In genomic region chr7:128876127-128876526, GRCh38 we compare ENCODE assay signal across 22 cellular contexts. TPM values are rescaled to one million over a fixed set of nuclear protein-coding genes. Genes with fewer than 3 reads are reported as not detected.
DNase-seq lines count a peak whose midpoint lies in the region; ATAC-seq, FAIRE-seq and TF ChIP-seq lines count a peak whose summit lies in the region.
"Had no signal": no experiment of that assay in that cellular context is flagged by ENCODE, and none has a peak within 500 bp of the region (broad histone marks: within the 10 kb centered on the region; RNA-seq: fewer than 3 reads in every experiment).

No MANE protein-coding gene starts in this region.

- no peak overlapping the region for H3K4me2 ChIP-seq in H1 (ENCODE audit: insufficient read depth in 1 of 2, low read depth in 2 of 2, low read length in 2 of 2)

- no peak overlapping the region for H4K5ac ChIP-seq in H1 (ENCODE audit: insufficient read length, low read depth, low read length)

- no peaks in the 10 kb centered on the region for H4K20me1 ChIP-seq in H1 (replicated peaks in 1 of 2; ENCODE audit: control insufficient read depth in 1 of 2, insufficient read depth in 2 of 2, low read length in 2 of 2)

- no peak overlapping the region for H2BK120ac ChIP-seq in H1 (replicated peaks; ENCODE audit: low read depth, low read length)

- H3K14ac ChIP-seq in H1 (ENCODE audit: insufficient read length): no peak overlapping the region

- H3K27me3 Mint-ChIP-seq in WTC11 (ENCODE audit: low read depth): peaks cover 13% of the 10 kb centered on the region
- H3K27me3 Mint-ChIP-seq: IgD-negative memory B cell had no signal

- no peak overlapping the region for H4K8ac ChIP-seq in H1 (ENCODE audit: extremely low read depth, insufficient read depth, low read length)

- no peak for TF ChIP-seq RAD21 in H1 (IDR thresholded peaks at IDR 0.05 in 1 of 2, conservative IDR thresholded peaks at IDR 0.05 in 1 of 2; ENCODE audit: low read depth in 2 of 2, low read length in 2 of 2)

- no peak for TF ChIP-seq POLR2A in H1 (IDR thresholded peaks at IDR 0.05; ENCODE audit: control extremely low read depth in 1 of 2, low read depth in 2 of 2, low read length in 2 of 2)

- WGBS in H1 (ENCODE audit: extremely low coverage in 1 of 2, insufficient coverage in 1 of 2, insufficient read length in 1 of 2, insufficient replicate concordance in 2 of 2, low coverage in 1 of 2, low lambda C conversion rate in 2 of 2, missing lambda C conversion rate in 1 of 2), 2 experiments: 79% methylated on average over 3 of the region's 3 CpGs; no CpG with 5 or more reads in 1 of the 2 experiments
- WGBS in small intestine, 3 donors: 11 to 59% (median 31%) methylated on average over 3 of the region's 3 CpGs

- no peaks in the 10 kb centered on the region for H3K79me2 ChIP-seq in H1 (ENCODE audit: control insufficient read depth in 1 of 2, insufficient read depth in 2 of 2, low read length in 2 of 2)

- H3K56ac ChIP-seq in H1 (replicated peaks; ENCODE audit: insufficient read length, low read depth, low read length): no peak overlapping the region

- FAIRE-seq in H1 (lab: Jason Lieb, UNC): no peak
- no peak for FAIRE-seq in small intestine (lab: Jason Lieb, UNC)
- FAIRE-seq: A204.1, D721Med, GM19239, RCC 7860 had no signal

- H3K4me1 ChIP-seq in H1 (replicated peaks in 1 of 4; ENCODE audit: control insufficient read depth in 3 of 4, insufficient read depth in 4 of 4, low read length in 3 of 4): peaks cover 0 to 7% (median 5%) of the 10 kb centered on the region in 4 experiments; a peak in 3 of 7 replicates
- peaks cover 13% of the 10 kb centered on the region for H3K4me1 ChIP-seq in mucosa of descending colon (ENCODE audit: low read depth)
- peaks cover 0 to 2% of the 10 kb centered on the region in 2 donors for H3K4me1 ChIP-seq in small intestine (ENCODE audit: control insufficient read depth in 2 of 2, insufficient read depth in 1 of 2, low read depth in 1 of 2, low read length in 1 of 2)
- no peaks in the 10 kb centered on the region for H3K4me1 ChIP-seq in ascending aorta

- H2AK5ac ChIP-seq in H1 (ENCODE audit: low read depth, low read length): no peak overlapping the region

- H3K27me3 ChIP-seq in H1 (replicated peaks in 1 of 4; ENCODE audit: control insufficient read depth in 3 of 4, extremely low read depth in 1 of 4, insufficient read depth in 3 of 4, low read length in 3 of 4): peaks cover 0 to 7% (median 5%) of the 10 kb centered on the region in 4 experiments; a peak in 4 of 7 replicates
- no peaks in the 10 kb centered on the region for H3K27me3 ChIP-seq in small intestine (ENCODE audit: control insufficient read depth in 2 of 2, insufficient read depth in 2 of 2, low read length in 2 of 2)
- H3K27me3 ChIP-seq in ascending aorta: no peaks in the 10 kb centered on the region

- ATAC-seq in WTC11: no peak
- ATAC-seq in mucosa of descending colon: peak; percentile 61
- no peak for ATAC-seq in GM19467 (IDR thresholded peaks at IDR 0.05; ENCODE audit: unreplicated experiment)

- H2AFZ ChIP-seq in H1 (ENCODE audit: low read length): no peak overlapping the region

- no peaks in the 10 kb centered on the region for H3K4me1 Mint-ChIP-seq in WTC11
- H3K4me1 Mint-ChIP-seq: CD14-positive monocyte had no signal

- POLR2A ChIA-PET in WTC11 (lab: Charles Lee) (no interaction called here), H1 (lab: Charles Lee; ENCODE audit: partially characterized antibody) (interaction anchor here (1.0 to 1.2 kb wide), 2 partner anchors 26 to 83 kb away, joined by 3 to 4 read pairs; no protein-coding TSS in a partner anchor)

- no peaks in the 10 kb centered on the region; the same call in 1 of the 2 replicates for H3K79me1 ChIP-seq in H1 (ENCODE audit: low read depth, low read length)

- no peak for DNase-seq in WTC11 (ENCODE audit: low spot score)
- DNase-seq in H1 (ENCODE audit: low read depth in 1 of 2, low spot score in 2 of 2): no peak
- DNase-seq in mucosa of descending colon: peak; percentile 38 to 60 (median 45)
- peak; percentile 83 for DNase-seq in small intestine
- no peak for DNase-seq in ascending aorta (ENCODE audit: low spot score in 2 of 2)
- DNase-seq in C1 segment of cervical spinal cord (lab: John Stamatoyannopoulos, UW): no peak
- no peak for DNase-seq in globus pallidus (ENCODE audit: low spot score)
- DNase-seq: EL, GF-D8, Kasumi-1, NCI-H187, NCI-H446, NCI-H526 treated with DMSO at 0.1 percent for 48 hours, OCI-M1 had no signal

- H3K4me3 ChIP-seq in H1 (ENCODE audit: extremely low read depth in 1 of 4, insufficient read depth in 2 of 4, low read depth in 3 of 4, low read length in 4 of 4): no peak overlapping the region
- H3K4me3 ChIP-seq in mucosa of descending colon: no peak overlapping the region
- no peak overlapping the region for H3K4me3 ChIP-seq in small intestine (ENCODE audit: low read depth in 1 of 2, low read length in 2 of 2)
- no peak overlapping the region for H3K4me3 ChIP-seq in ascending aorta

- no peak overlapping the region for H3K18ac ChIP-seq in H1 (ENCODE audit: extremely low read depth, low read length)

- no peak overlapping the region for H3K9ac ChIP-seq in H1 (replicated peaks in 1 of 4; ENCODE audit: extremely low read depth in 1 of 4, low read depth in 3 of 4, low read length in 3 of 4)

- CTCF ChIA-PET in WTC11 (lab: Charles Lee) (interaction anchor here (0.7 to 1.8 kb wide), 2 partner anchors 16 to 92 kb away, joined by 3 to 6 read pairs; no protein-coding TSS in a partner anchor), H1 (lab: Charles Lee; ENCODE audit: partially characterized antibody) (interaction anchor here (2.5 to 7.2 kb wide), 2 partner anchors 10 to 14 kb away, joined by 12 to 68 read pairs; partner anchors contain the start of gene ATP6V1F)

- no peaks in the 10 kb centered on the region for H3K36me3 Mint-ChIP-seq in WTC11
- H3K36me3 Mint-ChIP-seq: CD14-positive monocyte had no signal

- H2BK15ac ChIP-seq in H1 (ENCODE audit: low read length): 0 out of 2 replicates have a peak overlapping the region, but pooled peaks have one; percentile 72

- peaks cover 2% of the 10 kb centered on the region; the same call in 1 of the 2 replicates for H3K23me2 ChIP-seq in H1 (ENCODE audit: low read depth, low read length)

- no peak overlapping the region for H3K23ac ChIP-seq in H1 (ENCODE audit: insufficient read length)

- no peaks in the 10 kb centered on the region for H3K9me3 Mint-ChIP-seq in WTC11
- H3K9me3 Mint-ChIP-seq: CD14-positive monocyte, IgD-negative memory B cell had no signal

- intact Hi-C loops in mucosa of descending colon (cut with DNase I, micrococcal nuclease) (no loop called here), ascending aorta (cut with DNase I) (no loop called here)

- H3K4ac ChIP-seq in H1 (replicated peaks; ENCODE audit: insufficient read length, low read depth, low read length): no peak overlapping the region

- 0 out of 2 replicates have a peak overlapping the region, but pooled peaks have one; percentile 8 for H2BK5ac ChIP-seq in H1 (ENCODE audit: low read depth, low read length)

- no peak for TF ChIP-seq CTCF in WTC11 (IDR thresholded peaks at IDR 0.05)
- no peak for TF ChIP-seq CTCF in H1 (IDR thresholded peaks at IDR 0.05; ENCODE audit: control extremely low read depth in 1 of 3, insufficient read depth in 1 of 3, low read depth in 1 of 3, low read length in 3 of 3)
- no peak for TF ChIP-seq CTCF in mucosa of descending colon (IDR thresholded peaks at IDR 0.05)
- no peak for TF ChIP-seq CTCF in ascending aorta (IDR thresholded peaks at IDR 0.05)

- H3K27ac ChIP-seq in H1 (ENCODE audit: low read depth, low read length) (no peak overlapping the region), small intestine (ENCODE audit: low read depth in 1 of 2, low read length in 1 of 2) (peak overlapping the region in 1 of 2 donors; percentile 49), ascending aorta (no peak overlapping the region)

- H4K91ac ChIP-seq in H1 (replicated peaks; ENCODE audit: insufficient read length, low read length): no peak overlapping the region

- TF ChIP-seq EP300 in H1 (IDR thresholded peaks at IDR 0.05; ENCODE audit: borderline replicate concordance in 1 of 2, low read depth in 2 of 2, low read length in 2 of 2): no peak

- H3K9me3 ChIP-seq in H1 (ENCODE audit: insufficient read depth in 2 of 2, low read depth in 1 of 2, low read length in 1 of 2) (no peaks in the 10 kb centered on the region), mucosa of descending colon (no peaks in the 10 kb centered on the region), small intestine (ENCODE audit: control insufficient read depth, low read depth) (no peaks in the 10 kb centered on the region), ascending aorta (no peaks in the 10 kb centered on the region)

- 0 out of 2 replicates have a peak overlapping the region, but pooled peaks have one; percentile 25 for H3K27ac Mint-ChIP-seq in WTC11
- H3K27ac Mint-ChIP-seq: CD14-positive monocyte, IgD-negative memory B cell had no signal

- H3K36me3 ChIP-seq in H1 (ENCODE audit: control insufficient read depth in 2 of 4, insufficient read depth in 4 of 4, low read length in 3 of 4) (no peaks in the 10 kb centered on the region), mucosa of descending colon (ENCODE audit: low read depth) (no peaks in the 10 kb centered on the region), small intestine (ENCODE audit: control insufficient read depth in 2 of 2, insufficient read depth in 2 of 2, low read length in 2 of 2) (no peaks in the 10 kb centered on the region), ascending aorta (no peaks in the 10 kb centered on the region)

- no peak overlapping the region for H2BK12ac ChIP-seq in H1 (ENCODE audit: low read depth, low read length)

- no peak overlapping the region for H3K4me3 Mint-ChIP-seq in WTC11
- H3K4me3 Mint-ChIP-seq: CD14-positive monocyte, IgD-negative memory B cell had no signal

- H2BK20ac ChIP-seq in H1 (ENCODE audit: low read length): no peak overlapping the region

RNA-seq across cellular contexts. Expression of gene ATP6V1F, which starts 13.5 kb away (rescaled TPM):
- total RNA-seq in WTC11 (2021) (117 to 121 TPM (median 120 TPM) in 3 replicates), mucosa of descending colon (10 to 100 TPM; 55.6 to 85.5 (median 82.4) TPM), ascending aorta (142 TPM)
- 104 TPM in 2 replicates for total RNA-seq in H1 (2021; fragmentation: NEBNext Ultra II Directional; extraction: Animal tissue kit (Norgen Biotek cat#: 25700))
- polyA plus RNA-seq in H1 (2011; rRNA removed) (318 and 344 TPM in 2 replicates), small intestine (100 to 1,000 TPM; 145 to 239 (median 162) TPM)
- 227 TPM for polyA plus RNA-seq in H1 (2011; cell fraction: cytosol; rRNA removed)
- 147 TPM for polyA plus RNA-seq in H1 (2011; cell fraction: nucleus; rRNA removed)
- polyA plus RNA-seq in H1 (2012, experiment 1 of 2): 165 to 195 TPM (median 180 TPM) in 4 replicates
- 412 TPM for polyA plus RNA-seq in H1 (2012, experiment 2 of 2)
- 164 TPM for polyA plus RNA-seq in H1 (2013, experiment 1 of 2)
- polyA plus RNA-seq in H1 (2013, experiment 2 of 2): 168 TPM
- polyA minus RNA-seq in H1 (2011; rRNA and poly(A)+ RNA removed): 36.9 and 39.0 TPM in 2 replicates
- polyA minus RNA-seq in H1 (2011; cell fraction: cytosol; rRNA and poly(A)+ RNA removed): 25.6 TPM
- 35.3 TPM for polyA minus RNA-seq in H1 (2011; cell fraction: nucleus; rRNA and poly(A)+ RNA removed)

RNA-seq across cellular contexts. Expression of gene KCP, which starts 34.4 kb away (rescaled TPM):
- 2.5 to 2.9 TPM (median 2.7 TPM) in 3 replicates for total RNA-seq in WTC11 (2021)
- total RNA-seq in H1 (2021; fragmentation: NEBNext Ultra II Directional; extraction: Animal tissue kit (Norgen Biotek cat#: 25700)): 1.8 and 2.0 TPM in 2 replicates
- 1.3 and 2.1 TPM in 2 replicates for polyA plus RNA-seq in H1 (2011; rRNA removed)
- polyA plus RNA-seq in H1 (2011; cell fraction: cytosol; rRNA removed): 1.6 TPM
- polyA plus RNA-seq in H1 (2011; cell fraction: nucleus; rRNA removed): 8.1 TPM
- 1.1 to 2.3 TPM (median 1.6 TPM) in 4 replicates for polyA plus RNA-seq in H1 (2012, experiment 1 of 2)
- polyA plus RNA-seq in H1 (2012, experiment 2 of 2): 0.51 TPM
- polyA plus RNA-seq in H1 (2013, experiment 1 of 2): 1.8 TPM
- 1.5 TPM for polyA plus RNA-seq in H1 (2013, experiment 2 of 2)
- polyA minus RNA-seq in H1 (2011; rRNA and poly(A)+ RNA removed): 1.1 and 1.4 TPM in 2 replicates
- polyA minus RNA-seq in H1 (2011; cell fraction: cytosol; rRNA and poly(A)+ RNA removed): 0.59 TPM
- 4.3 TPM for polyA minus RNA-seq in H1 (2011; cell fraction: nucleus; rRNA and poly(A)+ RNA removed)
- total RNA-seq in mucosa of descending colon: 1 to 10 TPM in 2 of 3 donors, under 1 TPM in 1; 0.47 to 1.7 (median 1.4) TPM
- 1 to 10 TPM in 2 of 3 donors, under 1 TPM in 1; 0.52 to 5.1 (median 2.7) TPM for polyA plus RNA-seq in small intestine
- total RNA-seq in ascending aorta: 1.2 TPM
- total RNA-seq: H4 had no signal

RNA-seq across cellular contexts. Expression of gene FLNC, which starts 45.9 kb away (rescaled TPM):
- total RNA-seq in WTC11 (2021) (6.3 to 8.0 TPM (median 6.8 TPM) in 3 replicates), mucosa of descending colon (100 to 1,000 TPM in 1 of 3 donors, 10 to 100 TPM in 1, 1 to 10 TPM in 1; 6.9 to 267 (median 15.0) TPM), ascending aorta (117 TPM)
- 10.7 and 12.0 TPM in 2 replicates for total RNA-seq in H1 (2021; fragmentation: NEBNext Ultra II Directional; extraction: Animal tissue kit (Norgen Biotek cat#: 25700))
- polyA plus RNA-seq in H1 (2011; rRNA removed) (1.9 and 3.3 TPM in 2 replicates), small intestine (10 to 100 TPM in 2 of 3 donors, 1 to 10 TPM in 1; 8.1 to 13.0 (median 10.1) TPM)
- polyA plus RNA-seq in H1 (2011; cell fraction: cytosol; rRNA removed): 2.3 TPM
- polyA plus RNA-seq in H1 (2011; cell fraction: nucleus; rRNA removed): 9.5 TPM
- 5.2 to 7.9 TPM (median 6.6 TPM) in 4 replicates for polyA plus RNA-seq in H1 (2012, experiment 1 of 2)
- polyA plus RNA-seq in H1 (2012, experiment 2 of 2): 5.2 TPM
- polyA plus RNA-seq in H1 (2013, experiment 1 of 2): 8.3 TPM
- polyA plus RNA-seq in H1 (2013, experiment 2 of 2): 7.8 TPM
- 4.5 and 5.1 TPM in 2 replicates for polyA minus RNA-seq in H1 (2011; rRNA and poly(A)+ RNA removed)
- polyA minus RNA-seq in H1 (2011; cell fraction: cytosol; rRNA and poly(A)+ RNA removed): 7.1 TPM
- 5.7 TPM for polyA minus RNA-seq in H1 (2011; cell fraction: nucleus; rRNA and poly(A)+ RNA removed)
- polyA plus RNA-seq: CD14-positive monocyte, IgD-negative memory B cell had no signal

Comparison
In these comparisons a context has a peak if more than half of its experiments do, and no peak if none do; other contexts are left out.
1. DNase-seq: peak in mucosa of descending colon (3 of 3) and small intestine (single experiment); none in WTC11 (single experiment), H1 (0 of 2), ascending aorta (0 of 2), C1 segment of cervical spinal cord (0 of 14) and globus pallidus (single experiment).